ENCODE assay signal across 24 cellular contexts in genomic region chr10:71661060-71661622, GRCh38. TPM values are rescaled to one million over a fixed set of nuclear protein-coding genes. Genes with fewer than 3 reads are reported as not detected.
"Had no signal": no experiment of that assay in that cellular context is flagged by ENCODE, and none has a peak within 500 bp of the region (broad histone marks: within the 10 kb centered on the region; RNA-seq: fewer than 3 reads in every experiment).

No MANE protein-coding gene starts in this region.

- FAIRE-seq: urothelium cell line had no signal

- H3K27ac Mint-ChIP-seq: memory B cell; natural killer cell treated with Interleukin-12 subunit alpha and Interleukin-12 subunit beta and Interleukin-15 and Interleukin-18, amount 100 ng/mL, for 72 hours; stimulated activated naive B cell treated with anti-CD40 and anti-IgM and Interleukin-4, amounts not matched to agents 10 μg/mL and 1 μg/mL and 100 μg/mL, for 72 hours had no signal

- H2AFZ ChIP-seq: hepatocyte had no signal

- DNase-seq: effector CD4-positive, alpha-beta T cell; foreskin melanocyte; head of caudate nucleus; islet precursor cell; left ventricle myocardium inferior; lower lobe of right lung; midbrain; spleen; stimulated activated CD4-positive, alpha-beta T cell treated with anti-CD3 and anti-CD28 coated beads, Interleukin-15, amount 100 ng/mL, for 24 hours; stimulated activated CD4-positive, alpha-beta T cell treated with anti-CD3 and anti-CD28 coated beads, Interleukin-1b, Interleukin-23, amount 100 ng/mL, for 48 hours; stimulated activated CD4-positive, alpha-beta T cell treated with anti-CD3 and anti-CD28 coated beads, Interleukin-4, amount 100 ng/mL, for 4 hours; stimulated activated naive B cell treated with anti-CD40 and anti-IgM and Interleukin-4, amounts not matched to agents 10 μg/mL and 1 μg/mL and 100 μg/mL, for 72 hours; trophoblast cell had no signal

- H3K79me2 ChIP-seq: hepatocyte had no signal

- H3K27me3 Mint-ChIP-seq: natural killer cell treated with Interleukin-12 subunit alpha and Interleukin-12 subunit beta and Interleukin-15 and Interleukin-18, amount 100 ng/mL, for 72 hours had no signal

- H3K36me3 Mint-ChIP-seq: memory B cell; natural killer cell treated with Interleukin-12 subunit alpha and Interleukin-12 subunit beta and Interleukin-15 and Interleukin-18, amount 100 ng/mL, for 72 hours; stimulated activated naive B cell treated with anti-CD40 and anti-IgM and Interleukin-4, amounts not matched to agents 10 μg/mL and 1 μg/mL and 100 μg/mL, for 72 hours had no signal

- H3K9me3 Mint-ChIP-seq: natural killer cell treated with Interleukin-12 subunit alpha and Interleukin-12 subunit beta and Interleukin-15 and Interleukin-18, amount 100 ng/mL, for 72 hours had no signal

- H3K4me2 ChIP-seq: hepatocyte had no signal

- H3K4me3 Mint-ChIP-seq: memory B cell; natural killer cell treated with Interleukin-12 subunit alpha and Interleukin-12 subunit beta and Interleukin-15 and Interleukin-18, amount 100 ng/mL, for 72 hours; stimulated activated naive B cell treated with anti-CD40 and anti-IgM and Interleukin-4, amounts not matched to agents 10 μg/mL and 1 μg/mL and 100 μg/mL, for 72 hours had no signal

- ATAC-seq: lower lobe of right lung; natural killer cell treated with Interleukin-12 subunit alpha and Interleukin-12 subunit beta and Interleukin-15 and Interleukin-18, amount 100 ng/mL, for 72 hours; sciatic nerve; stimulated activated naive B cell treated with anti-CD40 and anti-IgM and Interleukin-4, amounts not matched to agents 10 μg/mL and 1 μg/mL and 100 μg/mL, for 72 hours had no signal

- H3K27ac ChIP-seq: coronary artery, hepatocyte, left ventricle myocardium inferior, lower lobe of right lung, spleen had no signal

- H3K9me3 ChIP-seq: lower lobe of right lung, neutrophil had no signal

- H3K27me3 ChIP-seq: hepatocyte had no signal

- H3K4me3 ChIP-seq: coronary artery, hepatocyte, left ventricle myocardium inferior, lower lobe of right lung, spleen had no signal

- H3K36me3 ChIP-seq: left ventricle myocardium inferior, lower lobe of right lung, neutrophil, spleen had no signal

- H3K4me1 ChIP-seq: lower lobe of right lung, spleen had no signal

RNA-seq across cellular contexts. Expression of gene C10orf105, which starts 58.4 kb away (rescaled TPM):
- total RNA-seq: chondrocyte; dermis microvascular lymphatic vessel endothelial cell; hepatocyte; natural killer cell treated with Interleukin-12 subunit alpha and Interleukin-12 subunit beta and Interleukin-15 and Interleukin-18, amount 100 ng/mL, for 72 hours; pulmonary artery endothelial cell; skeletal muscle tissue had no signal
- polyA plus RNA-seq: hepatocyte had no signal
